Comparison of ENCODE assay signal across 1 cellular context in the genomic region with DNA sequence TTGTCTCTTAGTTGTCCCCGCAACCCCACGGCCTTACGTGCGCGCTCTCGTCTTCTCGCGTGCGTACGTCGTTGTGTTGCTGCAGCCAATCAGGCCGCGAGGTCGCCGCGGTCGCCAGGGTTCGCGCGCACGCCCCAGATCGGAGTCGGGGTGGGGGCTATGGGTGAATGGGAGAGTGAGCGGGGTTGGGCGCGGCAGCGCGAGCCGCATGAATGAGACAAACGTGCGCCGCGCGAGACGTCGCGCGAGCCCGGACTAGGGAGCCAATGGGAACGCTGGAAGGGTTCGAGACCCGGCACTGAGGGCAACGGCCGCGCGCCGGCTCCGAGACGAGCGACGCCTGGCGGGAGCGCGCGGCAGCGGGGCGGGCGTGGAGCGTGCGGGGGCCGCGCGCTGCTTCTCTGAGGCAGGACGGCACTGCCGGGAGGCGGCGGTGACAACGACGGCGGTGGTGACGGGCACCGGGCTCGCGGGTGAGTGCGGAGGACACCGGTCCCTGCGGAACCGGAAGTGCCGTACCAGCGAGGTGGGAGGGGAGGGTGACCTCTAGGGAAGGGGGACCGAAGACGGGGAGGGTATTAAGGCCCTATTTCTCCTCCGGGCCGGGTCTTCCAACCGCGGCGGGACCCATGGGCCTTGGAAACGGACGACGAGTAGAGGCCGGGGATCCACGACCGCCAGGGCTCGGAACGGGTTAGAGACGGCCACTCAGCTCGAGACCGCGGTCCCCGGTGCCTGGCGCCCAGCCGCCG.
TF ChIP-seq lines count a peak whose summit lies in the region.

A gene with protein sequence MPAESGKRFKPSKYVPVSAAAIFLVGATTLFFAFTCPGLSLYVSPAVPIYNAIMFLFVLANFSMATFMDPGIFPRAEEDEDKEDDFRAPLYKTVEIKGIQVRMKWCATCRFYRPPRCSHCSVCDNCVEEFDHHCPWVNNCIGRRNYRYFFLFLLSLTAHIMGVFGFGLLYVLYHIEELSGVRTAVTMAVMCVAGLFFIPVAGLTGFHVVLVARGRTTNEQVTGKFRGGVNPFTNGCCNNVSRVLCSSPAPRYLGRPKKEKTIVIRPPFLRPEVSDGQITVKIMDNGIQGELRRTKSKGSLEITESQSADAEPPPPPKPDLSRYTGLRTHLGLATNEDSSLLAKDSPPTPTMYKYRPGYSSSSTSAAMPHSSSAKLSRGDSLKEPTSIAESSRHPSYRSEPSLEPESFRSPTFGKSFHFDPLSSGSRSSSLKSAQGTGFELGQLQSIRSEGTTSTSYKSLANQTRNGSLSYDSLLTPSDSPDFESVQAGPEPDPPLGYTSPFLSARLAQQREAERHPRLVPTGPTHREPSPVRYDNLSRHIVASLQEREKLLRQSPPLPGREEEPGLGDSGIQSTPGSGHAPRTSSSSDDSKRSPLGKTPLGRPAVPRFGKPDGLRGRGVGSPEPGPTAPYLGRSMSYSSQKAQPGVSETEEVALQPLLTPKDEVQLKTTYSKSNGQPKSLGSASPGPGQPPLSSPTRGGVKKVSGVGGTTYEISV (plus strand): TSS at position 400 of the 752 bp plus-strand sequence. CDS start 4,977 bp downstream, outside the sequence.

TF ChIP-seq in GM12878, 131 proteins besides CTCF, POLR2A, EP300 and RAD21 (continued from another document):
- TF ChIP-seq, protein P1, sequence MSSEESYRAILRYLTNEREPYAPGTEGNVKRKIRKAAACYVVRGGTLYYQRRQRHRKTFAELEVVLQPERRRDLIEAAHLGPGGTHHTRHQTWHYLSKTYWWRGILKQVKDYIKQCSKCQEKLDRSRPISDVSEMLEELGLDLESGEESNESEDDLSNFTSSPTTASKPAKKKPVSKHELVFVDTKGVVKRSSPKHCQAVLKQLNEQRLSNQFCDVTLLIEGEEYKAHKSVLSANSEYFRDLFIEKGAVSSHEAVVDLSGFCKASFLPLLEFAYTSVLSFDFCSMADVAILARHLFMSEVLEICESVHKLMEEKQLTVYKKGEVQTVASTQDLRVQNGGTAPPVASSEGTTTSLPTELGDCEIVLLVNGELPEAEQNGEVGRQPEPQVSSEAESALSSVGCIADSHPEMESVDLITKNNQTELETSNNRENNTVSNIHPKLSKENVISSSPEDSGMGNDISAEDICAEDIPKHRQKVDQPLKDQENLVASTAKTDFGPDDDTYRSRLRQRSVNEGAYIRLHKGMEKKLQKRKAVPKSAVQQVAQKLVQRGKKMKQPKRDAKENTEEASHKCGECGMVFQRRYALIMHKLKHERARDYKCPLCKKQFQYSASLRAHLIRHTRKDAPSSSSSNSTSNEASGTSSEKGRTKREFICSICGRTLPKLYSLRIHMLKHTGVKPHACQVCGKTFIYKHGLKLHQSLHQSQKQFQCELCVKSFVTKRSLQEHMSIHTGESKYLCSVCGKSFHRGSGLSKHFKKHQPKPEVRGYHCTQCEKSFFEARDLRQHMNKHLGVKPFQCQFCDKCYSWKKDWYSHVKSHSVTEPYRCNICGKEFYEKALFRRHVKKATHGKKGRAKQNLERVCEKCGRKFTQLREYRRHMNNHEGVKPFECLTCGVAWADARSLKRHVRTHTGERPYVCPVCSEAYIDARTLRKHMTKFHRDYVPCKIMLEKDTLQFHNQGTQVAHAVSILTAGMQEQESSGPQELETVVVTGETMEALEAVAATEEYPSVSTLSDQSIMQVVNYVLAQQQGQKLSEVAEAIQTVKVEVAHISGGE (CRISPR knock-in tag; IDR thresholded peaks at IDR 0.05) = peak; percentile 61
- TF ChIP-seq, protein P2, sequence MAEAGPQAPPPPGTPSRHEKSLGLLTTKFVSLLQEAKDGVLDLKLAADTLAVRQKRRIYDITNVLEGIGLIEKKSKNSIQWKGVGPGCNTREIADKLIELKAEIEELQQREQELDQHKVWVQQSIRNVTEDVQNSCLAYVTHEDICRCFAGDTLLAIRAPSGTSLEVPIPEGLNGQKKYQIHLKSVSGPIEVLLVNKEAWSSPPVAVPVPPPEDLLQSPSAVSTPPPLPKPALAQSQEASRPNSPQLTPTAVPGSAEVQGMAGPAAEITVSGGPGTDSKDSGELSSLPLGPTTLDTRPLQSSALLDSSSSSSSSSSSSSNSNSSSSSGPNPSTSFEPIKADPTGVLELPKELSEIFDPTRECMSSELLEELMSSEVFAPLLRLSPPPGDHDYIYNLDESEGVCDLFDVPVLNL (IDR thresholded peaks at IDR 0.05; ENCODE audit: low read depth, low read length) = peak; percentile 20; the same call in 1 of the 2 replicates
- TF ChIP-seq, protein P3, sequence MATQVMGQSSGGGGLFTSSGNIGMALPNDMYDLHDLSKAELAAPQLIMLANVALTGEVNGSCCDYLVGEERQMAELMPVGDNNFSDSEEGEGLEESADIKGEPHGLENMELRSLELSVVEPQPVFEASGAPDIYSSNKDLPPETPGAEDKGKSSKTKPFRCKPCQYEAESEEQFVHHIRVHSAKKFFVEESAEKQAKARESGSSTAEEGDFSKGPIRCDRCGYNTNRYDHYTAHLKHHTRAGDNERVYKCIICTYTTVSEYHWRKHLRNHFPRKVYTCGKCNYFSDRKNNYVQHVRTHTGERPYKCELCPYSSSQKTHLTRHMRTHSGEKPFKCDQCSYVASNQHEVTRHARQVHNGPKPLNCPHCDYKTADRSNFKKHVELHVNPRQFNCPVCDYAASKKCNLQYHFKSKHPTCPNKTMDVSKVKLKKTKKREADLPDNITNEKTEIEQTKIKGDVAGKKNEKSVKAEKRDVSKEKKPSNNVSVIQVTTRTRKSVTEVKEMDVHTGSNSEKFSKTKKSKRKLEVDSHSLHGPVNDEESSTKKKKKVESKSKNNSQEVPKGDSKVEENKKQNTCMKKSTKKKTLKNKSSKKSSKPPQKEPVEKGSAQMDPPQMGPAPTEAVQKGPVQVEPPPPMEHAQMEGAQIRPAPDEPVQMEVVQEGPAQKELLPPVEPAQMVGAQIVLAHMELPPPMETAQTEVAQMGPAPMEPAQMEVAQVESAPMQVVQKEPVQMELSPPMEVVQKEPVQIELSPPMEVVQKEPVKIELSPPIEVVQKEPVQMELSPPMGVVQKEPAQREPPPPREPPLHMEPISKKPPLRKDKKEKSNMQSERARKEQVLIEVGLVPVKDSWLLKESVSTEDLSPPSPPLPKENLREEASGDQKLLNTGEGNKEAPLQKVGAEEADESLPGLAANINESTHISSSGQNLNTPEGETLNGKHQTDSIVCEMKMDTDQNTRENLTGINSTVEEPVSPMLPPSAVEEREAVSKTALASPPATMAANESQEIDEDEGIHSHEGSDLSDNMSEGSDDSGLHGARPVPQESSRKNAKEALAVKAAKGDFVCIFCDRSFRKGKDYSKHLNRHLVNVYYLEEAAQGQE (IDR thresholded peaks at IDR 0.05; ENCODE audit: low read depth, low read length) = no peak
- TF ChIP-seq CBX3 (IDR thresholded peaks at IDR 0.05; ENCODE audit: borderline replicate concordance, low read depth) = no peak
- TF ChIP-seq SPI1 (IDR thresholded peaks at IDR 0.05; ENCODE audit: borderline replicate concordance, insufficient read depth, low read depth, low read length) = peak; percentile 10; the same call in 1 of the 2 replicates
- TF ChIP-seq NBN (IDR thresholded peaks at IDR 0.05) = 0 out of 2 replicates have a peak, but pooled peaks have one; percentile 18
- TF ChIP-seq RUNX3 (IDR thresholded peaks at IDR 0.05; ENCODE audit: low read length) = 0 out of 2 replicates have a peak, but pooled peaks have one; percentile 13
- TF ChIP-seq SMARCA5 (IDR thresholded peaks at IDR 0.05) = peak; percentile 90
- TF ChIP-seq, protein P4, sequence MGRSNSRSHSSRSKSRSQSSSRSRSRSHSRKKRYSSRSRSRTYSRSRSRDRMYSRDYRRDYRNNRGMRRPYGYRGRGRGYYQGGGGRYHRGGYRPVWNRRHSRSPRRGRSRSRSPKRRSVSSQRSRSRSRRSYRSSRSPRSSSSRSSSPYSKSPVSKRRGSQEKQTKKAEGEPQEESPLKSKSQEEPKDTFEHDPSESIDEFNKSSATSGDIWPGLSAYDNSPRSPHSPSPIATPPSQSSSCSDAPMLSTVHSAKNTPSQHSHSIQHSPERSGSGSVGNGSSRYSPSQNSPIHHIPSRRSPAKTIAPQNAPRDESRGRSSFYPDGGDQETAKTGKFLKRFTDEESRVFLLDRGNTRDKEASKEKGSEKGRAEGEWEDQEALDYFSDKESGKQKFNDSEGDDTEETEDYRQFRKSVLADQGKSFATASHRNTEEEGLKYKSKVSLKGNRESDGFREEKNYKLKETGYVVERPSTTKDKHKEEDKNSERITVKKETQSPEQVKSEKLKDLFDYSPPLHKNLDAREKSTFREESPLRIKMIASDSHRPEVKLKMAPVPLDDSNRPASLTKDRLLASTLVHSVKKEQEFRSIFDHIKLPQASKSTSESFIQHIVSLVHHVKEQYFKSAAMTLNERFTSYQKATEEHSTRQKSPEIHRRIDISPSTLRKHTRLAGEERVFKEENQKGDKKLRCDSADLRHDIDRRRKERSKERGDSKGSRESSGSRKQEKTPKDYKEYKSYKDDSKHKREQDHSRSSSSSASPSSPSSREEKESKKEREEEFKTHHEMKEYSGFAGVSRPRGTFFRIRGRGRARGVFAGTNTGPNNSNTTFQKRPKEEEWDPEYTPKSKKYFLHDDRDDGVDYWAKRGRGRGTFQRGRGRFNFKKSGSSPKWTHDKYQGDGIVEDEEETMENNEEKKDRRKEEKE (IDR thresholded peaks at IDR 0.05) = no peak
- no peak for TF ChIP-seq RBBP5 (conservative IDR thresholded peaks at IDR 0.05)
- TF ChIP-seq SREBF1 (IDR thresholded peaks at IDR 0.05; ENCODE audit: low read length) = no peak
- TF ChIP-seq YBX1 (IDR thresholded peaks at IDR 0.05) = no peak
- peak; percentile 64 for TF ChIP-seq IKZF1 (conservative IDR thresholded peaks at IDR 0.05)
- TF ChIP-seq NR2C2 (IDR thresholded peaks at IDR 0.05; ENCODE audit: borderline replicate concordance, control insufficient read depth, insufficient read length, low read depth) = no peak
- TF ChIP-seq, protein P5, sequence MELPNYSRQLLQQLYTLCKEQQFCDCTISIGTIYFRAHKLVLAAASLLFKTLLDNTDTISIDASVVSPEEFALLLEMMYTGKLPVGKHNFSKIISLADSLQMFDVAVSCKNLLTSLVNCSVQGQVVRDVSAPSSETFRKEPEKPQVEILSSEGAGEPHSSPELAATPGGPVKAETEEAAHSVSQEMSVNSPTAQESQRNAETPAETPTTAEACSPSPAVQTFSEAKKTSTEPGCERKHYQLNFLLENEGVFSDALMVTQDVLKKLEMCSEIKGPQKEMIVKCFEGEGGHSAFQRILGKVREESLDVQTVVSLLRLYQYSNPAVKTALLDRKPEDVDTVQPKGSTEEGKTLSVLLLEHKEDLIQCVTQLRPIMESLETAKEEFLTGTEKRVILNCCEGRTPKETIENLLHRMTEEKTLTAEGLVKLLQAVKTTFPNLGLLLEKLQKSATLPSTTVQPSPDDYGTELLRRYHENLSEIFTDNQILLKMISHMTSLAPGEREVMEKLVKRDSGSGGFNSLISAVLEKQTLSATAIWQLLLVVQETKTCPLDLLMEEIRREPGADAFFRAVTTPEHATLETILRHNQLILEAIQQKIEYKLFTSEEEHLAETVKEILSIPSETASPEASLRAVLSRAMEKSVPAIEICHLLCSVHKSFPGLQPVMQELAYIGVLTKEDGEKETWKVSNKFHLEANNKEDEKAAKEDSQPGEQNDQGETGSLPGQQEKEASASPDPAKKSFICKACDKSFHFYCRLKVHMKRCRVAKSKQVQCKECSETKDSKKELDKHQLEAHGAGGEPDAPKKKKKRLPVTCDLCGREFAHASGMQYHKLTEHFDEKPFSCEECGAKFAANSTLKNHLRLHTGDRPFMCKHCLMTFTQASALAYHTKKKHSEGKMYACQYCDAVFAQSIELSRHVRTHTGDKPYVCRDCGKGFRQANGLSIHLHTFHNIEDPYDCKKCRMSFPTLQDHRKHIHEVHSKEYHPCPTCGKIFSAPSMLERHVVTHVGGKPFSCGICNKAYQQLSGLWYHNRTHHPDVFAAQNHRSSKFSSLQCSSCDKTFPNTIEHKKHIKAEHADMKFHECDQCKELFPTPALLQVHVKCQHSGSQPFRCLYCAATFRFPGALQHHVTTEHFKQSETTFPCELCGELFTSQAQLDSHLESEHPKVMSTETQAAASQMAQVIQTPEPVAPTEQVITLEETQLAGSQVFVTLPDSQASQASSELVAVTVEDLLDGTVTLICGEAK (IDR thresholded peaks at IDR 0.05; ENCODE audit: borderline replicate concordance) = peak; percentile 74
- 0 out of 2 replicates have a peak, but pooled peaks have one; percentile 14 for TF ChIP-seq CBFB (IDR thresholded peaks at IDR 0.05; ENCODE audit: low read depth)
- peak; percentile 11; the same call in 1 of the 2 replicates for TF ChIP-seq YY1 (IDR thresholded peaks at IDR 0.05; ENCODE audit: low read depth, low read length)
- TF ChIP-seq RFX5 (IDR thresholded peaks at IDR 0.05; ENCODE audit: low read depth, low read length) = peak; percentile 77; the same call in 1 of the 2 replicates
- peak; percentile 87 for TF ChIP-seq POLR2AphosphoS5 (IDR thresholded peaks at IDR 0.05; ENCODE audit: low read length)
- TF ChIP-seq STAT1 (conservative IDR thresholded peaks at IDR 0.05) = 0 out of 2 replicates have a peak, but pooled peaks have one; percentile 18
- TF ChIP-seq SUZ12 (IDR thresholded peaks at IDR 0.05; ENCODE audit: unreplicated experiment) = no peak
- peak; percentile 83 for TF ChIP-seq GATAD2B (conservative IDR thresholded peaks at IDR 0.05; ENCODE audit: low read depth)
- TF ChIP-seq SRF (IDR thresholded peaks at IDR 0.05; ENCODE audit: low read depth in 2 of 2, low read length in 2 of 2) = no peak
- TF ChIP-seq MXI1 (IDR thresholded peaks at IDR 0.05; ENCODE audit: low read depth, low read length) = peak; percentile 61
- no peak for TF ChIP-seq NRF1 (conservative IDR thresholded peaks at IDR 0.05; ENCODE audit: low read depth, low read length)
- no peak for TF ChIP-seq BMI1 (IDR thresholded peaks at IDR 0.05; ENCODE audit: borderline replicate concordance)
- no peak for TF ChIP-seq KAT2A (conservative IDR thresholded peaks at IDR 0.05; ENCODE audit: control insufficient read depth, low read depth, low read length)
- TF ChIP-seq, protein P6, sequence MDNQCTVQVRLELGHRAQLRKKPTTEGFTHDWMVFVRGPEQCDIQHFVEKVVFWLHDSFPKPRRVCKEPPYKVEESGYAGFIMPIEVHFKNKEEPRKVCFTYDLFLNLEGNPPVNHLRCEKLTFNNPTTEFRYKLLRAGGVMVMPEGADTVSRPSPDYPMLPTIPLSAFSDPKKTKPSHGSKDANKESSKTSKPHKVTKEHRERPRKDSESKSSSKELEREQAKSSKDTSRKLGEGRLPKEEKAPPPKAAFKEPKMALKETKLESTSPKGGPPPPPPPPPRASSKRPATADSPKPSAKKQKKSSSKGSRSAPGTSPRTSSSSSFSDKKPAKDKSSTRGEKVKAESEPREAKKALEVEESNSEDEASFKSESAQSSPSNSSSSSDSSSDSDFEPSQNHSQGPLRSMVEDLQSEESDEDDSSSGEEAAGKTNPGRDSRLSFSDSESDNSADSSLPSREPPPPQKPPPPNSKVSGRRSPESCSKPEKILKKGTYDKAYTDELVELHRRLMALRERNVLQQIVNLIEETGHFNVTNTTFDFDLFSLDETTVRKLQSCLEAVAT (IDR thresholded peaks at IDR 0.05) = no peak; the same call in 1 of the 2 replicates
- TF ChIP-seq MEF2B (IDR thresholded peaks at IDR 0.05; ENCODE audit: partially characterized antibody, poor library complexity, severe bottlenecking) = no peak
- no peak for TF ChIP-seq SREBF2 (IDR thresholded peaks at IDR 0.05; ENCODE audit: low read length)
- TF ChIP-seq ASH2L (IDR thresholded peaks at IDR 0.05; ENCODE audit: borderline replicate concordance, low read depth) = peak; percentile 47; the same call in 1 of the 2 replicates
- TF ChIP-seq, protein P7, sequence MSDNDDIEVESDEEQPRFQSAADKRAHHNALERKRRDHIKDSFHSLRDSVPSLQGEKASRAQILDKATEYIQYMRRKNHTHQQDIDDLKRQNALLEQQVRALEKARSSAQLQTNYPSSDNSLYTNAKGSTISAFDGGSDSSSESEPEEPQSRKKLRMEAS (IDR thresholded peaks at IDR 0.05; ENCODE audit: low read depth, low read length) = peak; percentile 43; the same call in 1 of the 2 replicates
- no peak for TF ChIP-seq MYB (IDR thresholded peaks at IDR 0.05; ENCODE audit: borderline replicate concordance, low read depth, low read length)
TF ChIP-seq in GM12878: peak in this region for 43.
